In genomic region chr4:2934813-2935761, GRCh38 we compare ENCODE assay signal across 8 cellular contexts. TPM values are rescaled to one million over a fixed set of nuclear protein-coding genes. Genes with fewer than 3 reads are reported as not detected.
DNase-seq lines count a peak whose midpoint lies in the region; ATAC-seq, FAIRE-seq and TF ChIP-seq lines count a peak whose summit lies in the region.

No MANE protein-coding gene starts in this region.

- CTCF ChIA-PET in A673 (lab: Charles Lee): no interaction called here

- TF ChIP-seq CTCF in A673 (conservative IDR thresholded peaks at IDR 0.05; ENCODE audit: low read depth, low read length): no peak
- TF ChIP-seq CTCF in kidney (IDR thresholded peaks at IDR 0.05; ENCODE audit: borderline replicate concordance, extremely low read depth, insufficient read depth): no peak

- FAIRE-seq in kidney (lab: Jason Lieb, UNC): no peak

- H3K27ac ChIP-seq in A673 (ENCODE audit: low read depth, low read length, poor library complexity, severe bottlenecking) (peak overlapping the region; percentile 89), kidney (ENCODE audit: low read depth in 2 of 2, low read length in 2 of 2) (peak overlapping the region; percentile 66 to 88)

- no peaks in the 10 kb centered on the region for H3K9me3 Mint-ChIP-seq in central memory CD8-positive, alpha-beta T cell

- H3K9me3 ChIP-seq in A673 (ENCODE audit: low read depth, low read length, poor library complexity, severe bottlenecking) (no peaks in the 10 kb centered on the region), kidney (ENCODE audit: control insufficient read depth in 1 of 2, low read length in 2 of 2) (no peaks in the 10 kb centered on the region)

- H3K36me3 ChIP-seq in A673 (ENCODE audit: insufficient read depth, low read length, poor library complexity, severe bottlenecking) (peaks cover 45% of the 10 kb centered on the region), kidney (ENCODE audit: control insufficient read depth in 1 of 2, insufficient read depth in 2 of 2, low read length in 2 of 2) (peaks cover 5 to 18% of the 10 kb centered on the region in 2 donors)

- H3K27me3 ChIP-seq in A673 (replicated peaks; ENCODE audit: insufficient read depth, low read depth, low read length, poor library complexity): no peaks in the 10 kb centered on the region

- H3K4me1 Mint-ChIP-seq in central memory CD8-positive, alpha-beta T cell: peaks cover 51% of the 10 kb centered on the region

- intact Hi-C loops in A673 (cut with micrococcal nuclease; ENCODE audit: unreplicated experiment): no loop called here
- intact Hi-C loops in kidney (cut with DNase I): no loop called here

- peak; percentile 46 for ATAC-seq in GM18867 (IDR thresholded peaks at IDR 0.05; ENCODE audit: unreplicated experiment)
- peak; percentile 59 for ATAC-seq in HG03280 (IDR thresholded peaks at IDR 0.05; ENCODE audit: unreplicated experiment)
- peak; percentile 54 for ATAC-seq in activated CD4-positive, CD25-positive, alpha-beta regulatory T cell treated with anti-CD3 and anti-CD28 coated beads, Interleukin-2, amount 50 U/mL, for 24 hours
- peak; percentile 51 for ATAC-seq in central memory CD8-positive, alpha-beta T cell (replicated peaks; ENCODE audit: extremely low read depth, poor library complexity, severe bottlenecking)

- no peaks in the 10 kb centered on the region for H3K27me3 Mint-ChIP-seq in central memory CD8-positive, alpha-beta T cell

- DNase-seq in A673 (ENCODE audit: low spot score): peak; percentile 93
- DNase-seq in NCI-H345 treated with DMSO at 0.1 percent for 48 hours (lab: John Stamatoyannopoulos, UW; ENCODE audit: unreplicated experiment): peak; percentile 34
- DNase-seq in central memory CD8-positive, alpha-beta T cell (ENCODE audit: low spot score in 2 of 2): peak; percentile 92 to 97
- DNase-seq in kidney: peak; percentile 98
- peak; percentile 99 for DNase-seq in stimulated activated CD4-positive, alpha-beta T cell treated with anti-CD3 and anti-CD28 coated beads, Interleukin-12 subunit alpha, Interleukin-12 subunit beta, amount 100 ng/mL, for 4 hours

- peak overlapping the region; percentile 75 to 95 for H3K9ac ChIP-seq in kidney (ENCODE audit: low read length in 2 of 2)

- H3K4me3 ChIP-seq in A673 (ENCODE audit: low read depth, low read length, poor library complexity, severe bottlenecking) (peak overlapping the region; percentile 85), kidney (ENCODE audit: low read length in 2 of 2) (peak overlapping the region; percentile 73 to 90)

- no TSS peak for BruUV-seq in A673 (replicated peaks; lab: Mats Ljungman, UMichigan)

- H3K27ac Mint-ChIP-seq in central memory CD8-positive, alpha-beta T cell (ENCODE audit: low read depth): peak overlapping the region; percentile 89

- peaks cover 19% of the 10 kb centered on the region for H3K4me1 ChIP-seq in A673 (ENCODE audit: insufficient read depth, low read length, poor library complexity, severe bottlenecking)
- peaks cover 3 to 26% of the 10 kb centered on the region in 2 donors for H3K4me1 ChIP-seq in kidney (ENCODE audit: control insufficient read depth in 1 of 2, insufficient read depth in 1 of 2, low read depth in 1 of 2, low read length in 2 of 2)

- H3K36me3 Mint-ChIP-seq in central memory CD8-positive, alpha-beta T cell (ENCODE audit: insufficient read depth): peaks cover 47% of the 10 kb centered on the region

- POLR2A ChIA-PET in A673 (lab: Charles Lee; ENCODE audit: low non-redundant PET): no interaction called here

- peak overlapping the region; percentile 86 for H3K4me3 Mint-ChIP-seq in central memory CD8-positive, alpha-beta T cell

RNA-seq across cellular contexts. Expression of gene NOP14, which starts 28.1 kb away (rescaled TPM):
- total RNA-seq in A673 (2021): 60.9 and 69.9 TPM in 2 replicates
- total RNA-seq in kidney: 22.0 TPM
- 15.1 TPM for polyA plus RNA-seq in kidney (ENCODE audit: insufficient read depth, low read depth, low replicate concordance)

RNA-seq across cellular contexts. Expression of gene GRK4, which starts 28.3 kb away (rescaled TPM):
- total RNA-seq in A673 (2021) (5.9 and 7.5 TPM in 2 replicates), kidney (4.3 TPM)
- 4.3 TPM for polyA plus RNA-seq in kidney (ENCODE audit: insufficient read depth, low read depth, low replicate concordance)

Comparison
In these comparisons a context has a peak if more than half of its experiments do, and no peak if none do; other contexts are left out.
1. Peak in every context shown above with its lines: DNase-seq, ATAC-seq, H3K4me3 ChIP-seq and H3K27ac ChIP-seq.
2. DNase-seq: peak in every context shown above with its lines; median percentile 99 in stimulated activated CD4-positive, alpha-beta T cell treated with anti-CD3 and anti-CD28 coated beads, Interleukin-12 subunit alpha, Interleukin-12 subunit beta, amount 100 ng/mL, for 4 hours; 98 in kidney; 94 in central memory CD8-positive, alpha-beta T cell; 93 in A673; 34 in NCI-H345 treated with DMSO at 0.1 percent for 48 hours.